8 cellular contexts compared by ENCODE assay signal in genomic region chr12:46585854-46586621, GRCh38.
A peak's percentile ranks its signal among the peaks of the same experiment; 100 is the strongest.
DNase-seq lines count a peak whose midpoint lies in the region; ATAC-seq and TF ChIP-seq lines count a peak whose summit lies in the region.

No MANE protein-coding gene starts in this region.

- H3K4me1 Mint-ChIP-seq in MCF 10A (ENCODE audit: insufficient read depth, unreplicated experiment) (no peaks in the 10 kb centered on the region), T-helper 17 cell (peaks cover 9% of the 10 kb centered on the region)

- intact Hi-C loops in MCF 10A (cut with micrococcal nuclease): no loop called here
- intact Hi-C loops in breast epithelium (cut with DNase I; ENCODE audit: low total_unique reads): no loop called here
- intact Hi-C loops in lower leg skin (cut with DNase I; ENCODE audit: low total_unique reads): no loop called here

- H2AFZ ChIP-seq in smooth muscle cell (ENCODE audit: low read depth): peak overlapping the region; percentile 30

- POLR2A ChIA-PET in MCF 10A (lab: Yijun Ruan, JAX): interaction anchor here (1.0 kb wide), 1 partner anchor 9 kb away, joined by 3 read pairs; no protein-coding TSS in a partner anchor

- H3K4me3 ChIP-seq in breast epithelium: no peak overlapping the region
- H3K4me3 ChIP-seq in epithelial cell of esophagus (ENCODE audit: low read length): no peak overlapping the region
- H3K4me3 ChIP-seq in smooth muscle cell: no peak overlapping the region
- H3K4me3 ChIP-seq in lower leg skin (ENCODE audit: low read depth, poor library complexity, severe bottlenecking): no peak overlapping the region

- H3K4me1 ChIP-seq in breast epithelium: no peaks in the 10 kb centered on the region
- H3K4me1 ChIP-seq in smooth muscle cell (ENCODE audit: low read depth): peaks cover 9% of the 10 kb centered on the region

- WGBS in smooth muscle cell (ENCODE audit: low lambda C conversion rate): 67% methylated on average over 7 of the region's 7 CpGs
- WGBS in lower leg skin, 2 donors: 82 to 90% methylated on average over 7 of the region's 7 CpGs

- BruUV-seq in MCF 10A (replicated peaks; lab: Mats Ljungman, UMichigan): no TSS peak

- H3K27me3 ChIP-seq in breast epithelium (no peaks in the 10 kb centered on the region), smooth muscle cell (ENCODE audit: low read depth) (no peaks in the 10 kb centered on the region)

- H3K36me3 Mint-ChIP-seq in MCF 10A (ENCODE audit: insufficient read depth, unreplicated experiment) (no peaks in the 10 kb centered on the region), T-helper 17 cell (ENCODE audit: low read depth) (peaks cover 2% of the 10 kb centered on the region)

- no peaks in the 10 kb centered on the region for H3K27me3 Mint-ChIP-seq in MCF 10A (ENCODE audit: insufficient read depth, unreplicated experiment)
- H3K27me3 Mint-ChIP-seq in T-helper 17 cell: no peaks in the 10 kb centered on the region

- H4K20me1 ChIP-seq in smooth muscle cell (ENCODE audit: low read depth): no peaks in the 10 kb centered on the region

- ATAC-seq in T-helper 17 cell: peak; percentile 41
- ATAC-seq in GM21367 (IDR thresholded peaks at IDR 0.05; ENCODE audit: unreplicated experiment): no peak

- CTCF ChIA-PET in MCF 10A (lab: Yijun Ruan, JAX): interaction anchor here (0.5 to 0.6 kb wide), 3 partner anchors 14 to 1065 kb away, joined by 3 read pairs; no protein-coding TSS in a partner anchor

- TF ChIP-seq CTCF in MCF 10A (IDR thresholded peaks at IDR 0.05; ENCODE audit: unreplicated experiment): no peak
- no peak for TF ChIP-seq CTCF in breast epithelium (IDR thresholded peaks at IDR 0.05)
- no peak for TF ChIP-seq CTCF in epithelial cell of esophagus (IDR thresholded peaks at IDR 0.05; ENCODE audit: insufficient read depth, low read depth, low read length, missing control alignments)
- no peak for TF ChIP-seq CTCF in smooth muscle cell (IDR thresholded peaks at IDR 0.05; ENCODE audit: borderline replicate concordance, insufficient read depth, poor library complexity, severe bottlenecking)
- no peak for TF ChIP-seq CTCF in lower leg skin (IDR thresholded peaks at IDR 0.05)

- H3K9ac ChIP-seq in smooth muscle cell (ENCODE audit: low read depth): no peak overlapping the region

- H3K27ac Mint-ChIP-seq in MCF 10A (ENCODE audit: low read depth, unreplicated experiment) (no peak overlapping the region), T-helper 17 cell (peak overlapping the region; percentile 5)

- TF ChIP-seq POLR2A in breast epithelium (IDR thresholded peaks at IDR 0.05) (no peak), lower leg skin (IDR thresholded peaks at IDR 0.05) (no peak)

- H3K9me3 ChIP-seq in breast epithelium (peaks cover 0 to 8% of the 10 kb centered on the region in 2 donors), T-helper 17 cell (ENCODE audit: control insufficient read depth, low read length, poor library complexity, severe bottlenecking) (no peaks in the 10 kb centered on the region), smooth muscle cell (replicated peaks; ENCODE audit: low read depth) (no peaks in the 10 kb centered on the region)

- H3K79me2 ChIP-seq in smooth muscle cell (ENCODE audit: low read depth): no peaks in the 10 kb centered on the region

- H3K36me3 ChIP-seq in breast epithelium (no peaks in the 10 kb centered on the region), smooth muscle cell (ENCODE audit: low read depth) (no peaks in the 10 kb centered on the region)

- H3K4me3 Mint-ChIP-seq in MCF 10A (ENCODE audit: unreplicated experiment) (no peak overlapping the region), T-helper 17 cell (peak overlapping the region; percentile 2)

- no peak overlapping the region for H3K27ac ChIP-seq in breast epithelium
- H3K27ac ChIP-seq in smooth muscle cell (ENCODE audit: low read depth): no peak overlapping the region

- H3K9me3 Mint-ChIP-seq in MCF 10A (ENCODE audit: unreplicated experiment): peaks cover 33% of the 10 kb centered on the region

- peak; percentile 49 for DNase-seq in MCF 10A (ENCODE audit: unreplicated experiment)
- DNase-seq in breast epithelium (ENCODE audit: low spot score in 2 of 2): no peak
- DNase-seq in T-helper 17 cell: peak in 1 of 3 donors; percentile 4
- peak; percentile 85 for DNase-seq in epithelial cell of esophagus (ENCODE audit: low read depth)
- DNase-seq in smooth muscle cell (lab: John Stamatoyannopoulos, UW; ENCODE audit: unreplicated experiment): no peak
- no peak for DNase-seq in NCI-H2107 (lab: John Stamatoyannopoulos, UW)
- DNase-seq in lower leg skin (ENCODE audit: low spot score in 2 of 2): no peak

- no peaks in the 10 kb centered on the region for H3F3A ChIP-seq in smooth muscle cell (ENCODE audit: low read depth)

- peak overlapping the region; percentile 29 for H3K4me2 ChIP-seq in smooth muscle cell

Comparison
In these comparisons a context has a peak if more than half of its experiments do, and no peak if none do; other contexts are left out.
1. DNase-seq: peak in MCF 10A (single experiment) and epithelial cell of esophagus (single experiment); none in breast epithelium (0 of 2), smooth muscle cell (single experiment), NCI-H2107 (single experiment) and lower leg skin (0 of 2).